ENCODE assay signal across 14 cellular contexts in genomic region chr15:49227602-49228001, GRCh38. TPM values are rescaled to one million over a fixed set of nuclear protein-coding genes. Genes with fewer than 3 reads are reported as not detected.
DNase-seq lines count a peak whose midpoint lies in the region; ATAC-seq and TF ChIP-seq lines count a peak whose summit lies in the region.
"Had no signal": no experiment of that assay in that cellular context is flagged by ENCODE, and none has a peak within 500 bp of the region (broad histone marks: within the 10 kb centered on the region; RNA-seq: fewer than 3 reads in every experiment).

No MANE protein-coding gene starts in this region.

- H3K36me3 ChIP-seq in GM23338 (ENCODE audit: insufficient read depth) (no peaks in the 10 kb centered on the region), MM.1S (replicated peaks; ENCODE audit: insufficient read depth, low read length) (no peaks in the 10 kb centered on the region), esophagus squamous epithelium (peaks cover 0 to 36% (median 0%) of the 10 kb centered on the region in 3 donors)

- no peaks in the 10 kb centered on the region; the same call in 1 of the 2 replicates for H3K9me3 ChIP-seq in MM.1S (replicated peaks; ENCODE audit: insufficient read depth, low read length)
- peaks cover 0 to 6% (median 0%) of the 10 kb centered on the region in 3 donors for H3K9me3 ChIP-seq in esophagus squamous epithelium
- H3K9me3 ChIP-seq: A549, Caco-2 had no signal

- H3K4me1 Mint-ChIP-seq in GM23338, result peaks cover 21% of the 10 kb centered on the region
- H3K4me1 Mint-ChIP-seq in activated naive CD8-positive, alpha-beta T cell treated with anti-CD3 and anti-CD28 coated beads, Interleukin-2, amount 10 ng/mL, durations not matched to agents 7 days and 5 days, result peaks cover 23% of the 10 kb centered on the region
- H3K4me1 Mint-ChIP-seq in natural killer cell treated with Interleukin-12 subunit alpha and Interleukin-12 subunit beta and Interleukin-15 and Interleukin-18, amount 100 ng/mL, for 72 hours (ENCODE audit: low read depth in 2 of 2), result peaks cover 38 to 40% of the 10 kb centered on the region in 2 donors

- no peak overlapping the region for H3K4me3 Mint-ChIP-seq in GM23338
- H3K4me3 Mint-ChIP-seq in activated naive CD8-positive, alpha-beta T cell treated with anti-CD3 and anti-CD28 coated beads, Interleukin-2, amount 10 ng/mL, durations not matched to agents 7 days and 5 days, result no peak overlapping the region
- peak overlapping the region; percentile 0 for H3K4me3 Mint-ChIP-seq in natural killer cell treated with Interleukin-12 subunit alpha and Interleukin-12 subunit beta and Interleukin-15 and Interleukin-18, amount 100 ng/mL, for 72 hours
- H3K4me3 Mint-ChIP-seq: CD14-positive monocyte, HFFc6 had no signal

- peaks cover 8% of the 10 kb centered on the region for H3K27me3 Mint-ChIP-seq in GM23338 (ENCODE audit: insufficient read depth, low read depth, poor library complexity)
- no peaks in the 10 kb centered on the region for H3K27me3 Mint-ChIP-seq in activated naive CD8-positive, alpha-beta T cell treated with anti-CD3 and anti-CD28 coated beads, Interleukin-2, amount 10 ng/mL, durations not matched to agents 7 days and 5 days
- no peaks in the 10 kb centered on the region for H3K27me3 Mint-ChIP-seq in natural killer cell treated with Interleukin-12 subunit alpha and Interleukin-12 subunit beta and Interleukin-15 and Interleukin-18, amount 100 ng/mL, for 72 hours
- H3K27me3 Mint-ChIP-seq: CD8-positive, alpha-beta memory T cell had no signal

- H3K79me2 ChIP-seq in GM23338 (replicated peaks; ENCODE audit: insufficient read depth), result peaks cover 21% of the 10 kb centered on the region
- H3K79me2 ChIP-seq in MM.1S (ENCODE audit: low read length), result peaks cover 40% of the 10 kb centered on the region

- H3K9me2 ChIP-seq in GM23338 (ENCODE audit: insufficient read depth), result 0 out of 2 replicates have a peak, but pooled peaks cover 4% of the 10 kb centered on the region
- H3K9me2 ChIP-seq in MM.1S (replicated peaks; ENCODE audit: insufficient read depth, low read length), result no peaks in the 10 kb centered on the region

- no peak overlapping the region for H3K9ac ChIP-seq in MM.1S (ENCODE audit: low read length)

- no peak overlapping the region for H3K4me2 ChIP-seq in GM23338
- 0 out of 2 replicates have a peak overlapping the region, but pooled peaks have one; percentile 4 for H3K4me2 ChIP-seq in MM.1S (ENCODE audit: low read depth, low read length)
- H3K4me2 ChIP-seq: A549 had no signal

- H3F3A ChIP-seq in GM23338 (replicated peaks; ENCODE audit: low read depth) (no peaks in the 10 kb centered on the region), MM.1S (ENCODE audit: insufficient read depth, low read length) (peaks cover 12% of the 10 kb centered on the region)

- peaks cover 13% of the 10 kb centered on the region; the same call in 2 of the 3 replicates for H3K9me3 Mint-ChIP-seq in GM23338
- peaks cover 24% of the 10 kb centered on the region for H3K9me3 Mint-ChIP-seq in activated naive CD8-positive, alpha-beta T cell treated with anti-CD3 and anti-CD28 coated beads, Interleukin-2, amount 10 ng/mL, durations not matched to agents 7 days and 5 days
- H3K9me3 Mint-ChIP-seq in natural killer cell treated with Interleukin-12 subunit alpha and Interleukin-12 subunit beta and Interleukin-15 and Interleukin-18, amount 100 ng/mL, for 72 hours, result peaks cover 7% of the 10 kb centered on the region
- H3K9me3 Mint-ChIP-seq: HFFc6 had no signal

- TF ChIP-seq POLR2A in esophagus squamous epithelium (IDR thresholded peaks at IDR 0.05), result no peak

- DNase-seq in GM23338 (ENCODE audit: low spot score) (no peak), MM.1S (no peak), Ammon's horn (ENCODE audit: low spot score) (no peak), esophagus squamous epithelium (lab: John Stamatoyannopoulos, UW) (no peak)
- DNase-seq in activated naive CD8-positive, alpha-beta T cell treated with anti-CD3 and anti-CD28 coated beads, Interleukin-2, amount 10 ng/mL, durations not matched to agents 7 days and 5 days, result no peak
- DNase-seq in natural killer cell treated with Interleukin-12 subunit alpha and Interleukin-12 subunit beta and Interleukin-15 and Interleukin-18, amount 100 ng/mL, for 72 hours (ENCODE audit: low spot score), result no peak
- DNase-seq: Caco-2; CD8-positive, alpha-beta memory T cell; HCEC 1CT; HFFc6; IMR-90 had no signal

- H3K27me3 ChIP-seq in GM23338 (ENCODE audit: insufficient read depth) (no peaks in the 10 kb centered on the region), MM.1S (replicated peaks; ENCODE audit: insufficient read depth, low read length) (no peaks in the 10 kb centered on the region), esophagus squamous epithelium (no peaks in the 10 kb centered on the region)

- peak overlapping the region; percentile 24; the same call in 1 of the 2 replicates for H3K27ac Mint-ChIP-seq in GM23338
- H3K27ac Mint-ChIP-seq in activated naive CD8-positive, alpha-beta T cell treated with anti-CD3 and anti-CD28 coated beads, Interleukin-2, amount 10 ng/mL, durations not matched to agents 7 days and 5 days, result peak overlapping the region; percentile 29
- peak overlapping the region; percentile 30 to 47 for H3K27ac Mint-ChIP-seq in natural killer cell treated with Interleukin-12 subunit alpha and Interleukin-12 subunit beta and Interleukin-15 and Interleukin-18, amount 100 ng/mL, for 72 hours
- H3K27ac Mint-ChIP-seq: CD14-positive monocyte, HFFc6 had no signal

- intact Hi-C loops in esophagus squamous epithelium (cut with DNase I), result no loop called here

- no peak overlapping the region for H3K27ac ChIP-seq in GM23338 (ENCODE audit: low read depth)
- no peak overlapping the region for H3K27ac ChIP-seq in MM.1S (ENCODE audit: low read length)
- no peak overlapping the region for H3K27ac ChIP-seq in esophagus squamous epithelium
- H3K27ac ChIP-seq: A549 had no signal

- no peaks in the 10 kb centered on the region for H4K20me1 ChIP-seq in GM23338 (replicated peaks; ENCODE audit: insufficient read depth)
- H4K20me1 ChIP-seq in MM.1S (ENCODE audit: insufficient read depth, low read length), result no peaks in the 10 kb centered on the region

- TF ChIP-seq CTCF in GM23338 (conservative IDR thresholded peaks at IDR 0.05; ENCODE audit: low read depth in 2 of 2), result no peak
- TF ChIP-seq CTCF in MM.1S (IDR thresholded peaks at IDR 0.05; ENCODE audit: low read length), result no peak
- no peak for TF ChIP-seq CTCF in esophagus squamous epithelium (IDR thresholded peaks at IDR 0.05)

- peaks cover 27% of the 10 kb centered on the region for H3K36me3 Mint-ChIP-seq in GM23338 (ENCODE audit: low read depth)
- H3K36me3 Mint-ChIP-seq in activated naive CD8-positive, alpha-beta T cell treated with anti-CD3 and anti-CD28 coated beads, Interleukin-2, amount 10 ng/mL, durations not matched to agents 7 days and 5 days, result peaks cover 62% of the 10 kb centered on the region
- peaks cover 43% of the 10 kb centered on the region for H3K36me3 Mint-ChIP-seq in natural killer cell treated with Interleukin-12 subunit alpha and Interleukin-12 subunit beta and Interleukin-15 and Interleukin-18, amount 100 ng/mL, for 72 hours

- no peak overlapping the region for H3K4me3 ChIP-seq in GM23338
- H3K4me3 ChIP-seq in MM.1S (ENCODE audit: low read length), result no peak overlapping the region
- H3K4me3 ChIP-seq in esophagus squamous epithelium, result no peak overlapping the region
- H3K4me3 ChIP-seq: A549 had no signal

- ATAC-seq in GM23338, result no peak
- ATAC-seq in activated naive CD8-positive, alpha-beta T cell treated with anti-CD3 and anti-CD28 coated beads, Interleukin-2, amount 10 ng/mL, durations not matched to agents 7 days and 5 days (ENCODE audit: low read depth), result no peak
- no peak for ATAC-seq in natural killer cell treated with Interleukin-12 subunit alpha and Interleukin-12 subunit beta and Interleukin-15 and Interleukin-18, amount 100 ng/mL, for 72 hours
- no peak for ATAC-seq in HG03378 (IDR thresholded peaks at IDR 0.05; ENCODE audit: unreplicated experiment)
- ATAC-seq: A549 had no signal

- peaks cover 14% of the 10 kb centered on the region for H3K4me1 ChIP-seq in GM23338 (ENCODE audit: insufficient read depth)
- H3K4me1 ChIP-seq in MM.1S (ENCODE audit: low read length), result peaks cover 15% of the 10 kb centered on the region
- no peaks in the 10 kb centered on the region for H3K4me1 ChIP-seq in esophagus squamous epithelium

- POLR2A ChIA-PET in activated naive CD8-positive, alpha-beta T cell treated with anti-CD3 and anti-CD28 coated beads, Interleukin-2, amount 10 ng/mL, durations not matched to agents 7 days and 5 days (lab: Charles Lee), result no interaction called here

- H2AFZ ChIP-seq in GM23338, result no peak overlapping the region
- no peak overlapping the region for H2AFZ ChIP-seq in MM.1S (ENCODE audit: low read length)

TF ChIP-seq in GM23338, 12 proteins besides CTCF, POLR2A, EP300 and RAD21:
- TF ChIP-seq ETS1 (IDR thresholded peaks at IDR 0.05), result no peak
- TF ChIP-seq EZH2phosphoT487 (IDR thresholded peaks at IDR 0.05; ENCODE audit: unreplicated experiment), result no peak
- TF ChIP-seq NANOG (IDR thresholded peaks at IDR 0.05; ENCODE audit: borderline replicate concordance), result no peak
- no peak for TF ChIP-seq ZNF331 (CRISPR knock-in tag; IDR thresholded peaks at IDR 0.05; ENCODE audit: low read depth)
- no peak for TF ChIP-seq ZNF114 (CRISPR knock-in tag; IDR thresholded peaks at IDR 0.05)
- no peak for TF ChIP-seq JUNB (IDR thresholded peaks at IDR 0.05; ENCODE audit: unreplicated experiment)

RNA-seq across cellular contexts. Expression of gene GALK2, which starts 57.6 kb away (rescaled TPM):
- total RNA-seq in GM23338 (2014; rRNA removed; shearing (Covaris generic)), result 13.3 and 23.0 TPM in 2 replicates
- polyA plus RNA-seq in GM23338 (2016; fragmentation: Nextera tagmentation; extraction: Ambion mirVana), result 9.3 and 11.5 TPM in 2 replicates
- 10 to 100 TPM; 27.2 to 30.6 TPM for total RNA-seq in activated naive CD8-positive, alpha-beta T cell treated with anti-CD3 and anti-CD28 coated beads, Interleukin-2, amount 10 ng/mL, durations not matched to agents 7 days and 5 days
- 10 to 100 TPM; 27.6 to 37.0 TPM for total RNA-seq in natural killer cell treated with Interleukin-12 subunit alpha and Interleukin-12 subunit beta and Interleukin-15 and Interleukin-18, amount 100 ng/mL, for 72 hours
- total RNA-seq in esophagus squamous epithelium, result 10 to 100 TPM in 3 of 4 donors, 1 to 10 TPM in 1; 7.2 to 30.5 (median 21.4) TPM
